ENCODE assay signal across 21 cellular contexts in the genomic region with DNA sequence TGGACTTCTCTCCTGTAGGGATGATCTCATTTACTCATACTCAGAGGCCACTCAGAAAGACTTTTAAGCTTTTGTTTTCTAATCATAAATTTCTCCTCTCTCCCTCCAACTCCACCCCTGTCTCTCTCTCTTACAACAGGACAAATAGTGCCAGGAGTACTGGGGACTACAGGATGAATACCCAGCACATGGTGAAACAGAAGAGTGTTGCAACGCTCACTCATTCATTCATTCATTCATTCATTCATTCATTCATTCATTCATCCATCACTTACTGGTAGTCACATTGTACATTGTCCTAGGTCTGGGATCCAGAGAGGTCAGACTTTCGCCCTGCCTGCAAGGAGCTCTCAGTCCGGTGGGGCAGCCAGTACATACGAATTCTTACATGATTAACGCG.
"Had no signal": no experiment of that assay in that cellular context is flagged by ENCODE, and none has a peak within 500 bp of the region (broad histone marks: within the 10 kb centered on the region; RNA-seq: fewer than 3 reads in every experiment).

No MANE protein-coding gene starts in this region.

- H3K27ac ChIP-seq: KMS-11 had no signal

- H3K9me3 ChIP-seq: SK-N-SH had no signal

- H3K4me2 ChIP-seq: KMS-11, SK-N-SH had no signal

- H3K9ac ChIP-seq: KMS-11, SK-N-SH had no signal

- ATAC-seq: Panc1, PC-3 had no signal

- DNase-seq: Kasumi-1; MM.1S; NCI-H1092 treated with DMSO at 0.1 percent for 48 hours; NCI-H1436; NCI-H187; NCI-H2029; NCI-H2081 treated with DMSO at 0.1 percent for 48 hours; NCI-H2171; NCI-H226; NCI-H446; NCI-H510A; NCI-H524 treated with DMSO at 0.1 percent for 48 hours; NCI-H69; NCI-H774; NK-92 treated with Interleukin-12 subunit alpha and Interleukin-12 subunit beta, amount 100 ng/mL, for 24 hours; PC-3; SHP77; SK-N-SH; SW 1271 had no signal
